In genomic region chr4:139605516-139605915, GRCh38 we compare ENCODE assay signal across 14 cellular contexts.
"Had no signal": no experiment of that assay in that cellular context is flagged by ENCODE, and none has a peak within 500 bp of the region (broad histone marks: within the 10 kb centered on the region; RNA-seq: fewer than 3 reads in every experiment).

No MANE protein-coding gene starts in this region.

- H3K27ac ChIP-seq: transverse colon had no signal

- H3K27ac Mint-ChIP-seq: activated CD4-positive, alpha-beta memory T cell treated with anti-CD3 and anti-CD28 coated beads for 36 hours; activated naive CD4-positive, alpha-beta T cell treated with anti-CD3 and anti-CD28 coated beads, Interleukin-2, amount 10 ng/mL, durations not matched to agents 7 days and 5 days had no signal

- H3K9me3 ChIP-seq: transverse colon had no signal

- H3K9me3 Mint-ChIP-seq: activated CD4-positive, alpha-beta memory T cell treated with anti-CD3 and anti-CD28 coated beads for 36 hours; stimulated activated memory B cell treated with anti-CD40 and anti-IgM and Interleukin-4, amounts not matched to agents 10 μg/mL and 1 μg/mL and 100 μg/mL, for 72 hours had no signal

- H3K4me3 Mint-ChIP-seq: activated naive CD4-positive, alpha-beta T cell treated with anti-CD3 and anti-CD28 coated beads, Interleukin-2, amount 10 ng/mL, durations not matched to agents 7 days and 5 days had no signal

- H3K27me3 ChIP-seq: transverse colon had no signal

- H3K36me3 Mint-ChIP-seq: stimulated activated memory B cell treated with anti-CD40 and anti-IgM and Interleukin-4, amounts not matched to agents 10 μg/mL and 1 μg/mL and 100 μg/mL, for 72 hours had no signal

- H3K4me3 ChIP-seq: smooth muscle cell, transverse colon had no signal

- FAIRE-seq: bronchial epithelial cell had no signal

- ATAC-seq: left colon; stimulated activated memory B cell treated with anti-CD40 and anti-IgM and Interleukin-4, amounts not matched to agents 10 μg/mL and 1 μg/mL and 100 μg/mL, for 72 hours had no signal

- H3K36me3 ChIP-seq: transverse colon had no signal

- DNase-seq: activated CD4-positive, alpha-beta memory T cell treated with anti-CD3 and anti-CD28 coated beads for 36 hours; activated naive CD4-positive, alpha-beta T cell treated with anti-CD3 and anti-CD28 coated beads, Interleukin-2, amount 10 ng/mL, durations not matched to agents 7 days and 5 days; anterior cingulate cortex; foreskin melanocyte; head of caudate nucleus; left colon; mammary epithelial cell; nucleus accumbens; right cardiac atrium; substantia nigra; transverse colon had no signal
